In the genomic region with DNA sequence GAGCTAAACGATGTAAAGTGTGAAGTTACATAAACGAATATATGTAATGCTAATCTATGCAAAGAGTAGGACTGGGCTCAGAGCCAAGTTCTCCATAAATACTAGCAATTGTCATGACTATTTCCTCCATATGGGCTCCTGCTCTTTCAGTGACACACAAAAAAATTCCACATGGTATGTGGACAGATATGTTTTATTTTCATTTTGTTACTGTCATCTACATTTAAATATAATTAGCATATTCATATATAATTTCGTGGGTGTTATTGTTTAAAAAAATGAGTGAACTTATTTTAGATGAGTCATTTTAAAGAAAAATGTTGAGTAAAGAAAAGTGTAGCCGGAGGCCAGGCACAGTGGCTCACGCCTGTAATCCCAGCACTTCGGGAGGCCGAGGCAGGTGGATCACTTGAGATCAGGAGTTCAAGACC, we compare ENCODE assay signal across 16 cellular contexts. TPM values are rescaled to one million over a fixed set of nuclear protein-coding genes. Genes with fewer than 3 reads are reported as not detected.
DNase-seq lines count a peak whose midpoint lies in the region; ATAC-seq and TF ChIP-seq lines count a peak whose summit lies in the region.
"Had no signal": no experiment of that assay in that cellular context is flagged by ENCODE, and none has a peak within 500 bp of the region (broad histone marks: within the 10 kb centered on the region; RNA-seq: fewer than 3 reads in every experiment).

No MANE protein-coding gene starts in this region.

- ATAC-seq in foreskin keratinocyte (peak; percentile 12), GM19328 (IDR thresholded peaks at IDR 0.05; ENCODE audit: unreplicated experiment) (no peak)

- DNase-seq in DMS 273 treated with DMSO at 0.1 percent for 48 hours (lab: John Stamatoyannopoulos, UW): peak; percentile 10
- peak; percentile 94 for DNase-seq in HT-29 (ENCODE audit: low spot score)
- peak; percentile 9 for DNase-seq in RKO (ENCODE audit: low spot score)
- DNase-seq in foreskin keratinocyte: peak in 1 of 2 donors; percentile 67
- DNase-seq in activated T-cell treated with anti-CD3 and anti-CD28 coated beads, Interleukin-2, amount 50 U/mL, for 48 hours: no peak
- DNase-seq in GM19238 (ENCODE audit: insufficient read length, low spot score): no peak
- DNase-seq in BE2C: no peak
- DNase-seq: activated CD4-positive, alpha-beta T cell treated with anti-CD3 and anti-CD28 coated beads, Interleukin-2, amount 50 U/mL, for 48 hours; Caco-2; MG63; ovary; stimulated activated CD4-positive, alpha-beta T cell treated with anti-CD3 and anti-CD28 coated beads, Interleukin-15, amount 100 ng/mL, for 24 hours; T1000; upper lobe of left lung had no signal

- H3K27ac ChIP-seq in foreskin keratinocyte: no peak overlapping the region
- H3K27ac ChIP-seq: cardiac muscle cell, ovary had no signal

- no peaks in the 10 kb centered on the region for H3K4me1 ChIP-seq in foreskin keratinocyte
- no peaks in the 10 kb centered on the region for H3K4me1 ChIP-seq in BE2C

- H3K27me3 ChIP-seq in foreskin keratinocyte: no peaks in the 10 kb centered on the region
- H3K27me3 ChIP-seq in BE2C: no peaks in the 10 kb centered on the region
- H3K27me3 ChIP-seq: cardiac muscle cell, MG63, ovary, upper lobe of left lung had no signal

- H3K4me3 ChIP-seq in BE2C (ENCODE audit: low read depth, low read length): no peak overlapping the region
- H3K4me3 ChIP-seq: cardiac muscle cell, MG63, ovary, upper lobe of left lung had no signal

- TF ChIP-seq CTCF in foreskin keratinocyte (conservative IDR thresholded peaks at IDR 0.05) (no peak), BE2C (IDR thresholded peaks at IDR 0.05; ENCODE audit: low read depth, low read length) (no peak)

- no peaks in the 10 kb centered on the region for H3K9me3 ChIP-seq in BE2C
- H3K9me3 ChIP-seq: Caco-2, MG63, ovary, upper lobe of left lung had no signal

- H3K36me3 ChIP-seq in BE2C: no peaks in the 10 kb centered on the region
- H3K36me3 ChIP-seq: cardiac muscle cell, MG63, ovary, upper lobe of left lung had no signal

RNA-seq across cellular contexts. Expression of a gene that starts 5.0 kb away (rescaled TPM):
- not detected in 2 replicates for total RNA-seq in HT-29 (2014; rRNA removed; shearing (Covaris generic))
- total RNA-seq in foreskin keratinocyte: not detected in 2 replicates
- not detected in 2 replicates for polyA plus RNA-seq in foreskin keratinocyte
- polyA plus RNA-seq in BE2C (2012; ENCODE audit: insufficient read depth, insufficient read length, low read depth): not detected
- total RNA-seq: cardiac muscle cell, upper lobe of left lung had no signal
- polyA plus RNA-seq: cardiac muscle cell, ovary had no signal

RNA-seq across cellular contexts. Expression of a gene that starts 35.3 kb away (rescaled TPM):
- total RNA-seq in HT-29 (2014; rRNA removed; shearing (Covaris generic)): 204 and 206 TPM in 2 replicates
- total RNA-seq in foreskin keratinocyte: 55.8 and 61.8 TPM in 2 replicates
- 36.3 and 36.4 TPM in 2 replicates for polyA plus RNA-seq in foreskin keratinocyte
- polyA plus RNA-seq in BE2C (2012; ENCODE audit: insufficient read depth, insufficient read length, low read depth): 41.5 TPM

Comparison
In these comparisons a context has a peak if more than half of its experiments do, and no peak if none do; other contexts are left out.
1. DNase-seq: peak in DMS 273 treated with DMSO at 0.1 percent for 48 hours (single experiment), HT-29 (single experiment) and RKO (single experiment); none in activated T-cell treated with anti-CD3 and anti-CD28 coated beads, Interleukin-2, amount 50 U/mL, for 48 hours (0 of 2), GM19238 (single experiment) and BE2C (single experiment).